Comparison of ENCODE assay signal across 8 cellular contexts in the genomic region with DNA sequence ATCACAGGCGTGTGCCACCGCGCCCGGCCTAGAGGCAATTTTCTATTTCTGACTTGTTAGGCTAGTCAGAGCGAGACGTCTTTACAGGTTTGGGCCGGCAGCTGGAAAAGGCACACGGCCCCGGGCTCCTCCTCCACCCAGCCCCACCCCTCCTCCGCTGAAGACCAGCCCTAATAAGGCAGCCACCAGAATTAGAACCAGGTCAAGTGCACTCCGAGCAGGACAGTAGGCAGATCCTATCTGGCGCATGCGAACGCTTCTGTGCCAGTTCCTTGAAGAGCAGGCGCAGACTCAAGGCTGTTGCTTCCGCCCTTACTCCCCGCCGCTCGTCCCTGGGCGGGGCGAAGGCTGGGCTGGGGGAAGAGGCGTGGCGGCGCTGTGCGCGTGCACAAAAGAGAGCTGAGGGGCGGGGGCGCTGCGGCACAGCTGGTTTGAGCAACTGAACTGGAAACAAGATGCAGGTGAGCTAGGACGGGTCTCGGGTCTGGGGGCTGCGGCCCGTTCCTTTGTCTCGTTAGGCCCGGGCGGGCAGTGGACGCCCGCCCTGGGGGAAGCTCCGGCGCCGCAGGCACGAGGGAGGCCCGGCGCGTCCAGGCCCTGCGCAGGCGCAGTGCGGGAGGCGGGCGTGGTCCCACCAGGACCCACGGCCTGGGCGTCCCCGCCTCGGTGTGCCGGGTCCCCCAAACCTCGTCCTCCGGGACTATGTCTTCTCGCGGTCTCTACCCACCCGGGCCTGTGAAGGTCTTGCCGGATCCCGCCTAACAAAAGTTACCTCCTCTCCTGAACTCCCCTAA. TPM values are rescaled to one million over a fixed set of nuclear protein-coding genes. Genes with fewer than 3 reads are reported as not detected.
DNase-seq lines count a peak whose midpoint lies in the region; ATAC-seq and TF ChIP-seq lines count a peak whose summit lies in the region.

PDCL3 (plus strand) TSS at position 381 of the 794 bp plus-strand sequence; CDS start at position 456, 75 bp downstream.

- ATAC-seq in GM18870 (IDR thresholded peaks at IDR 0.05; ENCODE audit: unreplicated experiment), result peak; percentile 96
- peak; percentile 93 for ATAC-seq in HG03135 (IDR thresholded peaks at IDR 0.05; ENCODE audit: unreplicated experiment)

- H3K27ac ChIP-seq in AG04450 (ENCODE audit: low read depth, low read length) (peak within 1 kb of the TSS; percentile 95), VCaP (peak within 1 kb of the TSS; percentile 87), breast epithelium (peak within 1 kb of the TSS; percentile 93 to 95), skeletal muscle tissue (ENCODE audit: low read depth, low read length) (peak within 1 kb of the TSS; percentile 93)

- TF ChIP-seq CTCF in AG04450 (IDR thresholded peaks at IDR 0.05; ENCODE audit: low read depth, low read length), result no peak; the same call in 1 of the 2 replicates
- no peak for TF ChIP-seq CTCF in VCaP (conservative IDR thresholded peaks at IDR 0.05)
- no peak for TF ChIP-seq CTCF in breast epithelium (IDR thresholded peaks at IDR 0.05)

- H3K4me1 ChIP-seq in breast epithelium (no peaks in the 10 kb centered on the region), skeletal muscle tissue (ENCODE audit: control insufficient read depth in 3 of 3, insufficient read depth in 3 of 3, low read length in 3 of 3) (peaks cover 3 to 12% (median 8%) of the 10 kb centered on the region in 3 donors)

- H3K4me3 ChIP-seq in AG04450 (ENCODE audit: low read depth, low read length), result peak within 1 kb of the TSS; percentile 93
- H3K4me3 ChIP-seq in breast epithelium, result peak within 1 kb of the TSS; percentile 63 to 85 (median 68)
- peak within 1 kb of the TSS; percentile 91 for H3K4me3 ChIP-seq in iPS-18c (ENCODE audit: insufficient read depth, low read depth, low read length)
- H3K4me3 ChIP-seq in skeletal muscle tissue (ENCODE audit: low read length in 3 of 3), result peak within 1 kb of the TSS; percentile 86 to 92 (median 91)

- peak within 1 kb of the TSS; percentile 94 to 96 (median 94) for H3K9ac ChIP-seq in skeletal muscle tissue (ENCODE audit: low read depth in 1 of 3, low read length in 3 of 3)

- no peaks in the 10 kb centered on the region for H3K36me3 ChIP-seq in breast epithelium
- peaks cover 11 to 16% (median 15%) of the 10 kb centered on the region in 3 donors for H3K36me3 ChIP-seq in skeletal muscle tissue (ENCODE audit: control insufficient read depth in 3 of 3, insufficient read depth in 3 of 3, low read length in 3 of 3)

- CTCF ChIA-PET in AG04450 (lab: Charles Lee), result interaction anchor here (0.6 to 1.4 kb wide), 5 partner anchors 9 to 244 kb away, joined by 3 to 5 read pairs (median 4); no protein-coding TSS in a partner anchor

- POLR2A ChIA-PET in AG04450 (lab: Yijun Ruan, JAX), result interaction anchor here (0.6 to 1.7 kb wide), 8 partner anchors 15 to 1226 kb away, joined by 3 to 5 read pairs (median 3); partner anchors contain the start of genes CHST10, EIF5B and RPL31

- TF ChIP-seq POLR2A in breast epithelium (IDR thresholded peaks at IDR 0.05), result peak; percentile 20

- intact Hi-C loops in breast epithelium (cut with DNase I; ENCODE audit: low total_unique reads), result loop anchor here (10.0 kb wide), 1 partner anchor 1418 kb away; the partner anchor contains the start of gene C2orf15

- H3K27me3 ChIP-seq in AG04450 (ENCODE audit: control insufficient read depth, insufficient read depth, low read length) (peaks cover 6% of the 10 kb centered on the region), breast epithelium (no peaks in the 10 kb centered on the region), skeletal muscle tissue (ENCODE audit: control insufficient read depth in 3 of 3, insufficient read depth in 3 of 3, low read length in 3 of 3) (no peaks in the 10 kb centered on the region)

- no peaks in the 10 kb centered on the region for H3K9me3 ChIP-seq in AG04450 (ENCODE audit: control insufficient read depth, insufficient read depth, low read length)
- no peaks in the 10 kb centered on the region for H3K9me3 ChIP-seq in breast epithelium
- H3K9me3 ChIP-seq in iPS-18c (ENCODE audit: control insufficient read depth, insufficient read depth, low read length), result peaks cover 2% of the 10 kb centered on the region
- H3K9me3 ChIP-seq in skeletal muscle tissue (ENCODE audit: control insufficient read depth in 3 of 3, low read length in 3 of 3), result no peaks in the 10 kb centered on the region

- DNase-seq in AG04450 (ENCODE audit: low read depth, low spot score), result peak; percentile 98
- peak; percentile 98 for DNase-seq in NCI-H2196 treated with DMSO at 0.1 percent for 48 hours (lab: John Stamatoyannopoulos, UW; ENCODE audit: unreplicated experiment)
- peak; percentile 92 to 98 for DNase-seq in breast epithelium (ENCODE audit: low spot score in 2 of 2)

RNA-seq across cellular contexts. Expression of gene PDCL3, which starts in this region (rescaled TPM):
- polyA plus RNA-seq in AG04450 (2011; rRNA removed), result 17.0 and 19.2 TPM in 2 replicates
- 8.0 and 10.2 TPM in 2 replicates for polyA minus RNA-seq in AG04450 (2011; rRNA and poly(A)+ RNA removed)
- total RNA-seq in breast epithelium, result 10 to 100 TPM; 11.3 to 17.7 (median 14.4) TPM
- 15.7 TPM for total RNA-seq in skeletal muscle tissue

Comparison
In these comparisons a context has a peak if more than half of its experiments do, and no peak if none do; other contexts are left out.
1. Peak in every context shown above with its lines: DNase-seq, ATAC-seq, H3K4me3 ChIP-seq and H3K27ac ChIP-seq.